In genomic region chr10:99325261-99325660, GRCh38 we compare ENCODE assay signal across 22 cellular contexts. TPM values are rescaled to one million over a fixed set of nuclear protein-coding genes. Genes with fewer than 3 reads are reported as not detected.
A peak's percentile ranks its signal among the peaks of the same experiment; 100 is the strongest.
DNase-seq lines count a peak whose midpoint lies in the region; ATAC-seq and TF ChIP-seq lines count a peak whose summit lies in the region.
"Had no signal": no experiment of that assay in that cellular context is flagged by ENCODE, and none has a peak within 500 bp of the region (broad histone marks: within the 10 kb centered on the region; RNA-seq: fewer than 3 reads in every experiment).

No MANE protein-coding gene starts in this region.

- no peak for TF ChIP-seq CTCF in gastroesophageal sphincter (IDR thresholded peaks at IDR 0.05)

- H3K36me3 Mint-ChIP-seq in activated T-helper 2 cell treated with anti-CD3 and anti-CD28 coated beads, Interferon-gamma antibody, Interleukin-2, Interleukin-4, amounts not matched to agents 10 μg/mL and 5 μg/mL and 100 μg/mL, durations not matched to agents 14 hours and 24 hours and 36 hours (ENCODE audit: low read depth) = no peaks in the 10 kb centered on the region

- H3K27ac ChIP-seq in gastroesophageal sphincter = no peak overlapping the region
- H3K27ac ChIP-seq: SJCRH30 had no signal

- H3K36me3 ChIP-seq in gastroesophageal sphincter = no peaks in the 10 kb centered on the region
- H3K36me3 ChIP-seq: BE2C, SJCRH30 had no signal

- H3K9me3 ChIP-seq in gastroesophageal sphincter = no peaks in the 10 kb centered on the region
- H3K9me3 ChIP-seq: BE2C, SJCRH30 had no signal

- TF ChIP-seq POLR2A in gastroesophageal sphincter (IDR thresholded peaks at IDR 0.05) = no peak

- DNase-seq in HuH-7.5 (ENCODE audit: low spot score) = peak; percentile 45
- peak; percentile 74 for DNase-seq in cerebellum (ENCODE audit: low spot score)
- peak; percentile 42 for DNase-seq in kidney tubule cell (ENCODE audit: low spot score)
- DNase-seq in activated T-helper 2 cell treated with anti-CD3 and anti-CD28 coated beads, Interferon-gamma antibody, Interleukin-2, Interleukin-4, amounts not matched to agents 10 μg/mL and 5 μg/mL and 100 μg/mL, durations not matched to agents 14 hours and 24 hours and 36 hours (ENCODE audit: low spot score) = no peak
- no peak for DNase-seq in DMS 273 (lab: John Stamatoyannopoulos, UW; ENCODE audit: unreplicated experiment)
- DNase-seq in activated naive CD4-positive, alpha-beta T cell treated with anti-CD3 and anti-CD28 coated beads, Interleukin-2, amount 50 U/mL, for 16 hours = no peak
- DNase-seq: BE2C; Calu3; CD4-positive, alpha-beta T cell; DND-41; GDM1; IMR-90; Karpas-422; MM.1S; NCI-H1105; NCI-H187; NCI-H69; NK-92 treated with Interleukin-12 subunit alpha and Interleukin-12 subunit beta, amount 100 ng/mL, for 24 hours; SJCRH30 had no signal

- peaks cover 20% of the 10 kb centered on the region for H3K27me3 ChIP-seq in gastroesophageal sphincter

- H3K9me3 Mint-ChIP-seq in activated T-helper 2 cell treated with anti-CD3 and anti-CD28 coated beads, Interferon-gamma antibody, Interleukin-2, Interleukin-4, amounts not matched to agents 10 μg/mL and 5 μg/mL and 100 μg/mL, durations not matched to agents 14 hours and 24 hours and 36 hours = no peaks in the 10 kb centered on the region
- H3K9me3 Mint-ChIP-seq: CD4-positive, alpha-beta T cell had no signal

- 53 to 61% methylated on average over 2 of the region's 2 CpGs for WGBS in gastroesophageal sphincter (ENCODE audit: low coverage in 1 of 2), 2 donors

- H3K27me3 Mint-ChIP-seq in activated T-helper 2 cell treated with anti-CD3 and anti-CD28 coated beads, Interferon-gamma antibody, Interleukin-2, Interleukin-4, amounts not matched to agents 10 μg/mL and 5 μg/mL and 100 μg/mL, durations not matched to agents 14 hours and 24 hours and 36 hours (ENCODE audit: low read depth) = peaks cover 17% of the 10 kb centered on the region

- ATAC-seq in gastroesophageal sphincter = no peak
- ATAC-seq: GM12878 had no signal

- no peaks in the 10 kb centered on the region for H3K4me1 Mint-ChIP-seq in activated T-helper 2 cell treated with anti-CD3 and anti-CD28 coated beads, Interferon-gamma antibody, Interleukin-2, Interleukin-4, amounts not matched to agents 10 μg/mL and 5 μg/mL and 100 μg/mL, durations not matched to agents 14 hours and 24 hours and 36 hours (ENCODE audit: low read depth)

- no peak for TF ChIP-seq EP300 in gastroesophageal sphincter (IDR thresholded peaks at IDR 0.05)

- intact Hi-C loops in activated T-helper 2 cell treated with anti-CD3 and anti-CD28 coated beads, Interferon-gamma antibody, Interleukin-2, Interleukin-4, amounts not matched to agents 10 μg/mL and 5 μg/mL and 100 μg/mL, durations not matched to agents 14 hours and 24 hours and 36 hours (cut with micrococcal nuclease) = no loop called here

- no peak overlapping the region for H3K27ac Mint-ChIP-seq in activated T-helper 2 cell treated with anti-CD3 and anti-CD28 coated beads, Interferon-gamma antibody, Interleukin-2, Interleukin-4, amounts not matched to agents 10 μg/mL and 5 μg/mL and 100 μg/mL, durations not matched to agents 14 hours and 24 hours and 36 hours
- H3K27ac Mint-ChIP-seq: CD4-positive, alpha-beta T cell had no signal

- no peak overlapping the region for H3K4me3 Mint-ChIP-seq in activated T-helper 2 cell treated with anti-CD3 and anti-CD28 coated beads, Interferon-gamma antibody, Interleukin-2, Interleukin-4, amounts not matched to agents 10 μg/mL and 5 μg/mL and 100 μg/mL, durations not matched to agents 14 hours and 24 hours and 36 hours (ENCODE audit: low read depth)
- H3K4me3 Mint-ChIP-seq: CD4-positive, alpha-beta T cell had no signal

- peaks cover 0 to 16% (median 2%) of the 10 kb centered on the region in 3 donors for H3K4me1 ChIP-seq in gastroesophageal sphincter
- H3K4me1 ChIP-seq: BE2C, SJCRH30 had no signal

- H3K4me3 ChIP-seq in gastroesophageal sphincter = no peak overlapping the region
- H3K4me3 ChIP-seq: GM12878, SJCRH30 had no signal

RNA-seq across cellular contexts. Expression of gene CNNM1, which starts 3.9 kb away (rescaled TPM):
- total RNA-seq in cerebellum = 6.3 TPM
- total RNA-seq in activated T-helper 2 cell treated with anti-CD3 and anti-CD28 coated beads, Interferon-gamma antibody, Interleukin-2, Interleukin-4, amounts not matched to agents 10 μg/mL and 5 μg/mL and 100 μg/mL, durations not matched to agents 14 hours and 24 hours and 36 hours = 0.21 and 0.28 TPM in 2 replicates
- 1 to 10 TPM; 1.9 to 3.1 (median 3.0) TPM for total RNA-seq in gastroesophageal sphincter
- total RNA-seq: GM12878, OCI-LY7, SJCRH30 had no signal

Comparison
In these comparisons a context has a peak if more than half of its experiments do, and no peak if none do; other contexts are left out.
1. DNase-seq: peak in HuH-7.5 (single experiment), cerebellum (single experiment) and kidney tubule cell (single experiment); none in activated T-helper 2 cell treated with anti-CD3 and anti-CD28 coated beads, Interferon-gamma antibody, Interleukin-2, Interleukin-4, amounts not matched to agents 10 μg/mL and 5 μg/mL and 100 μg/mL, durations not matched to agents 14 hours and 24 hours and 36 hours (single experiment), DMS 273 (single experiment) and activated naive CD4-positive, alpha-beta T cell treated with anti-CD3 and anti-CD28 coated beads, Interleukin-2, amount 50 U/mL, for 16 hours (single experiment).